1 cellular context compared by ENCODE assay signal in the genomic region with DNA sequence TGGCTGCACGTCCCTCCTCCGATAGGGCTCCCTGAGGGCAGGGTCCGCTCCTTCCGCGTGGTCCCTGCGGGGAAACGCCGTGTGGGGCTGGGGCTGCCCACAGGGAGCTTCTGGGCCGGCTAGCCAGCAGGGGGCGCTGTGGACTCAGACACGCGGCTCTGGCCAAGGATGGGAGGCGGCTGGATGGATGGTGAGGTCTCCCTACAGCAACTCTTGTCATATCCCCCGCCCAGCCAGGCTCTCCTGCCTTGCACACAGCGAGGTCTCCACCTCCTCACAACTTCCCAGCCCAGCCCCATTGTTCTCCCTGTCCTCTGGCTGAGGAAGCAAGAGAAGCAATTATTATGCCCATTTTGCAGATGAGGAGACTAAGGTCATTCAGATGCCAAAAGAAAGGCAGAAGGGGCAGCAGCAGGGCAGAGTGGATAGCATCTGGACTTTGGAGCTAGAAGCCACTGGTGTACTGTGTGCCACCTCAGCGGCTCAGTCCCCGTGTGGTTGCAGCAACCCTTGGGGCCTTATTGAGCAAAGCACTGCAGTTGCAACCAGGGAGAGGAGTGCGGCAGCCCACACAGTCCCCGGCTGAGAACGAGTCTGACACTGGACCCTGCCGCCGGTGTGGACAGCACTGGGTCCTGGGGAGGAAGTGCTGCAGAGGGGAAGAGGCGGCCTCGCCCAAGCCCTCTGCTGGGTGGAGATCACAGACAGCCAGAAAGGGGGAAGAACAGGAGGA.
A peak's percentile ranks its signal among the peaks of the same experiment; 100 is the strongest.
TF ChIP-seq lines count a peak whose summit lies in the region.

No MANE protein-coding gene starts in this region.

TF ChIP-seq in HepG2, 621 proteins besides CTCF, POLR2A, EP300 and RAD21 (continued from another document and continues in another):
- no peak for TF ChIP-seq SRY (CRISPR knock-in tag; IDR thresholded peaks at IDR 0.05)
- no peak for TF ChIP-seq HOXD1 (CRISPR knock-in tag; IDR thresholded peaks at IDR 0.05)
- no peak for TF ChIP-seq ZNF7 (CRISPR knock-in tag; IDR thresholded peaks at IDR 0.05)
- no peak for TF ChIP-seq AGO1 (IDR thresholded peaks at IDR 0.05; ENCODE audit: low read depth, low read length, poor library complexity, severe bottlenecking)
- TF ChIP-seq ZNF3 (CRISPR knock-in tag; IDR thresholded peaks at IDR 0.05), result no peak
- no peak; the same call in 1 of the 2 replicates for TF ChIP-seq ZNF598 (CRISPR knock-in tag; IDR thresholded peaks at IDR 0.05; ENCODE audit: borderline replicate concordance)
- TF ChIP-seq HDAC2 (CRISPR knock-in tag; IDR thresholded peaks at IDR 0.05), result peak; percentile 35; the same call in 1 of the 2 replicates
- no peak for TF ChIP-seq SRF (IDR thresholded peaks at IDR 0.05; ENCODE audit: low read depth, low read length)
- TF ChIP-seq FOSL2 (CRISPR knock-in tag; IDR thresholded peaks at IDR 0.05), result peak; percentile 32; the same call in 1 of the 2 replicates
- TF ChIP-seq, protein P1, sequence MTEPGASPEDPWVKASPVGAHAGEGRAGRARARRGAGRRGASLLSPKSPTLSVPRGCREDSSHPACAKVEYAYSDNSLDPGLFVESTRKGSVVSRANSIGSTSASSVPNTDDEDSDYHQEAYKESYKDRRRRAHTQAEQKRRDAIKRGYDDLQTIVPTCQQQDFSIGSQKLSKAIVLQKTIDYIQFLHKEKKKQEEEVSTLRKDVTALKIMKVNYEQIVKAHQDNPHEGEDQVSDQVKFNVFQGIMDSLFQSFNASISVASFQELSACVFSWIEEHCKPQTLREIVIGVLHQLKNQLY (CRISPR knock-in tag; IDR thresholded peaks at IDR 0.05), result no peak
- TF ChIP-seq, protein P2, sequence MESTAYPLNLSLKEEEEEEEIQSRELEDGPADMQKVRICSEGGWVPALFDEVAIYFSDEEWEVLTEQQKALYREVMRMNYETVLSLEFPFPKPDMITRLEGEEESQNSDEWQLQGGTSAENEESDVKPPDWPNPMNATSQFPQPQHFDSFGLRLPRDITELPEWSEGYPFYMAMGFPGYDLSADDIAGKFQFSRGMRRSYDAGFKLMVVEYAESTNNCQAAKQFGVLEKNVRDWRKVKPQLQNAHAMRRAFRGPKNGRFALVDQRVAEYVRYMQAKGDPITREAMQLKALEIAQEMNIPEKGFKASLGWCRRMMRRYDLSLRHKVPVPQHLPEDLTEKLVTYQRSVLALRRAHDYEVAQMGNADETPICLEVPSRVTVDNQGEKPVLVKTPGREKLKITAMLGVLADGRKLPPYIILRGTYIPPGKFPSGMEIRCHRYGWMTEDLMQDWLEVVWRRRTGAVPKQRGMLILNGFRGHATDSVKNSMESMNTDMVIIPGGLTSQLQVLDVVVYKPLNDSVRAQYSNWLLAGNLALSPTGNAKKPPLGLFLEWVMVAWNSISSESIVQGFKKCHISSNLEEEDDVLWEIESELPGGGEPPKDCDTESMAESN (CRISPR knock-in tag; conservative IDR thresholded peaks at IDR 0.05), result peak; percentile 100
- peak; percentile 21; the same call in 1 of the 2 replicates for TF ChIP-seq SP5 (CRISPR knock-in tag; IDR thresholded peaks at IDR 0.05; ENCODE audit: borderline replicate concordance, low read depth)
- TF ChIP-seq, protein P3, sequence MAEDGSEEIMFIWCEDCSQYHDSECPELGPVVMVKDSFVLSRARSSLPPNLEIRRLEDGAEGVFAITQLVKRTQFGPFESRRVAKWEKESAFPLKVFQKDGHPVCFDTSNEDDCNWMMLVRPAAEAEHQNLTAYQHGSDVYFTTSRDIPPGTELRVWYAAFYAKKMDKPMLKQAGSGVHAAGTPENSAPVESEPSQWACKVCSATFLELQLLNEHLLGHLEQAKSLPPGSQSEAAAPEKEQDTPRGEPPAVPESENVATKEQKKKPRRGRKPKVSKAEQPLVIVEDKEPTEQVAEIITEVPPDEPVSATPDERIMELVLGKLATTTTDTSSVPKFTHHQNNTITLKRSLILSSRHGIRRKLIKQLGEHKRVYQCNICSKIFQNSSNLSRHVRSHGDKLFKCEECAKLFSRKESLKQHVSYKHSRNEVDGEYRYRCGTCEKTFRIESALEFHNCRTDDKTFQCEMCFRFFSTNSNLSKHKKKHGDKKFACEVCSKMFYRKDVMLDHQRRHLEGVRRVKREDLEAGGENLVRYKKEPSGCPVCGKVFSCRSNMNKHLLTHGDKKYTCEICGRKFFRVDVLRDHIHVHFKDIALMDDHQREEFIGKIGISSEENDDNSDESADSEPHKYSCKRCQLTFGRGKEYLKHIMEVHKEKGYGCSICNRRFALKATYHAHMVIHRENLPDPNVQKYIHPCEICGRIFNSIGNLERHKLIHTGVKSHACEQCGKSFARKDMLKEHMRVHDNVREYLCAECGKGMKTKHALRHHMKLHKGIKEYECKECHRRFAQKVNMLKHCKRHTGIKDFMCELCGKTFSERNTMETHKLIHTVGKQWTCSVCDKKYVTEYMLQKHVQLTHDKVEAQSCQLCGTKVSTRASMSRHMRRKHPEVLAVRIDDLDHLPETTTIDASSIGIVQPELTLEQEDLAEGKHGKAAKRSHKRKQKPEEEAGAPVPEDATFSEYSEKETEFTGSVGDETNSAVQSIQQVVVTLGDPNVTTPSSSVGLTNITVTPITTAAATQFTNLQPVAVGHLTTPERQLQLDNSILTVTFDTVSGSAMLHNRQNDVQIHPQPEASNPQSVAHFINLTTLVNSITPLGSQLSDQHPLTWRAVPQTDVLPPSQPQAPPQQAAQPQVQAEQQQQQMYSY (CRISPR knock-in tag; IDR thresholded peaks at IDR 0.05), result no peak
- no peak for TF ChIP-seq ZNF136 (CRISPR knock-in tag; IDR thresholded peaks at IDR 0.05; ENCODE audit: low read depth)
- no peak for TF ChIP-seq GLI4 (CRISPR knock-in tag; IDR thresholded peaks at IDR 0.05; ENCODE audit: borderline replicate concordance)
- TF ChIP-seq ZNF230 (CRISPR knock-in tag; IDR thresholded peaks at IDR 0.05), result no peak
- peak; percentile 29; the same call in 1 of the 2 replicates for TF ChIP-seq YEATS2 (CRISPR knock-in tag; IDR thresholded peaks at IDR 0.05; ENCODE audit: borderline replicate concordance)
- peak; percentile 77 for TF ChIP-seq ZBTB38 (CRISPR knock-in tag; IDR thresholded peaks at IDR 0.05)
- no peak for TF ChIP-seq KAT8 (CRISPR knock-in tag; IDR thresholded peaks at IDR 0.05)
- no peak; the same call in 1 of the 2 replicates for TF ChIP-seq RELA (CRISPR knock-in tag; IDR thresholded peaks at IDR 0.05)
- TF ChIP-seq ZSCAN29 (CRISPR knock-in tag; conservative IDR thresholded peaks at IDR 0.05), result peak; percentile 68; the same call in 1 of the 2 replicates
- TF ChIP-seq ZNF550 (CRISPR knock-in tag; IDR thresholded peaks at IDR 0.05; ENCODE audit: borderline replicate concordance), result no peak
- TF ChIP-seq ZIK1 (CRISPR knock-in tag; IDR thresholded peaks at IDR 0.05; ENCODE audit: borderline replicate concordance, low read depth), result no peak
- TF ChIP-seq, protein P4, sequence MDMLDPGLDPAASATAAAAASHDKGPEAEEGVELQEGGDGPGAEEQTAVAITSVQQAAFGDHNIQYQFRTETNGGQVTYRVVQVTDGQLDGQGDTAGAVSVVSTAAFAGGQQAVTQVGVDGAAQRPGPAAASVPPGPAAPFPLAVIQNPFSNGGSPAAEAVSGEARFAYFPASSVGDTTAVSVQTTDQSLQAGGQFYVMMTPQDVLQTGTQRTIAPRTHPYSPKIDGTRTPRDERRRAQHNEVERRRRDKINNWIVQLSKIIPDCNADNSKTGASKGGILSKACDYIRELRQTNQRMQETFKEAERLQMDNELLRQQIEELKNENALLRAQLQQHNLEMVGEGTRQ (IDR thresholded peaks at IDR 0.05; ENCODE audit: low read depth, low read length), result no peak
- TF ChIP-seq, protein P4 (CRISPR knock-in tag; IDR thresholded peaks at IDR 0.05; ENCODE audit: borderline replicate concordance), result no peak; the same call in 1 of the 2 replicates
- TF ChIP-seq SETDB1 (CRISPR knock-in tag; IDR thresholded peaks at IDR 0.05; ENCODE audit: borderline replicate concordance), result no peak
- no peak for TF ChIP-seq JDP2 (CRISPR knock-in tag; IDR thresholded peaks at IDR 0.05; ENCODE audit: borderline replicate concordance)
- no peak for TF ChIP-seq MZF1 (CRISPR knock-in tag; IDR thresholded peaks at IDR 0.05; ENCODE audit: borderline replicate concordance)
- TF ChIP-seq MAF1 (CRISPR knock-in tag; IDR thresholded peaks at IDR 0.05; ENCODE audit: borderline replicate concordance), result no peak
- 0 out of 2 replicates have a peak, but pooled peaks have one; percentile 34 for TF ChIP-seq PITX1 (CRISPR knock-in tag; IDR thresholded peaks at IDR 0.05)
- TF ChIP-seq, protein P5, sequence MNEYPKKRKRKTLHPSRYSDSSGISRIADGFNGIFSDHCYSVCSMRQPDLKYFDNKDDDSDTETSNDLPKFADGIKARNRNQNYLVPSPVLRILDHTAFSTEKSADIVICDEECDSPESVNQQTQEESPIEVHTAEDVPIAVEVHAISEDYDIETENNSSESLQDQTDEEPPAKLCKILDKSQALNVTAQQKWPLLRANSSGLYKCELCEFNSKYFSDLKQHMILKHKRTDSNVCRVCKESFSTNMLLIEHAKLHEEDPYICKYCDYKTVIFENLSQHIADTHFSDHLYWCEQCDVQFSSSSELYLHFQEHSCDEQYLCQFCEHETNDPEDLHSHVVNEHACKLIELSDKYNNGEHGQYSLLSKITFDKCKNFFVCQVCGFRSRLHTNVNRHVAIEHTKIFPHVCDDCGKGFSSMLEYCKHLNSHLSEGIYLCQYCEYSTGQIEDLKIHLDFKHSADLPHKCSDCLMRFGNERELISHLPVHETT (CRISPR knock-in tag; conservative IDR thresholded peaks at IDR 0.05), result no peak
- no peak for TF ChIP-seq SOX5 (CRISPR knock-in tag; IDR thresholded peaks at IDR 0.05; ENCODE audit: borderline replicate concordance)
- no peak for TF ChIP-seq ZFP36 (IDR thresholded peaks at IDR 0.05; ENCODE audit: borderline replicate concordance, low read depth, low read length, partially characterized antibody)
- no peak for TF ChIP-seq SMARCC2 (IDR thresholded peaks at IDR 0.05)
- no peak for TF ChIP-seq KLF9 (CRISPR knock-in tag; IDR thresholded peaks at IDR 0.05; ENCODE audit: low read depth)
- TF ChIP-seq, protein P6, sequence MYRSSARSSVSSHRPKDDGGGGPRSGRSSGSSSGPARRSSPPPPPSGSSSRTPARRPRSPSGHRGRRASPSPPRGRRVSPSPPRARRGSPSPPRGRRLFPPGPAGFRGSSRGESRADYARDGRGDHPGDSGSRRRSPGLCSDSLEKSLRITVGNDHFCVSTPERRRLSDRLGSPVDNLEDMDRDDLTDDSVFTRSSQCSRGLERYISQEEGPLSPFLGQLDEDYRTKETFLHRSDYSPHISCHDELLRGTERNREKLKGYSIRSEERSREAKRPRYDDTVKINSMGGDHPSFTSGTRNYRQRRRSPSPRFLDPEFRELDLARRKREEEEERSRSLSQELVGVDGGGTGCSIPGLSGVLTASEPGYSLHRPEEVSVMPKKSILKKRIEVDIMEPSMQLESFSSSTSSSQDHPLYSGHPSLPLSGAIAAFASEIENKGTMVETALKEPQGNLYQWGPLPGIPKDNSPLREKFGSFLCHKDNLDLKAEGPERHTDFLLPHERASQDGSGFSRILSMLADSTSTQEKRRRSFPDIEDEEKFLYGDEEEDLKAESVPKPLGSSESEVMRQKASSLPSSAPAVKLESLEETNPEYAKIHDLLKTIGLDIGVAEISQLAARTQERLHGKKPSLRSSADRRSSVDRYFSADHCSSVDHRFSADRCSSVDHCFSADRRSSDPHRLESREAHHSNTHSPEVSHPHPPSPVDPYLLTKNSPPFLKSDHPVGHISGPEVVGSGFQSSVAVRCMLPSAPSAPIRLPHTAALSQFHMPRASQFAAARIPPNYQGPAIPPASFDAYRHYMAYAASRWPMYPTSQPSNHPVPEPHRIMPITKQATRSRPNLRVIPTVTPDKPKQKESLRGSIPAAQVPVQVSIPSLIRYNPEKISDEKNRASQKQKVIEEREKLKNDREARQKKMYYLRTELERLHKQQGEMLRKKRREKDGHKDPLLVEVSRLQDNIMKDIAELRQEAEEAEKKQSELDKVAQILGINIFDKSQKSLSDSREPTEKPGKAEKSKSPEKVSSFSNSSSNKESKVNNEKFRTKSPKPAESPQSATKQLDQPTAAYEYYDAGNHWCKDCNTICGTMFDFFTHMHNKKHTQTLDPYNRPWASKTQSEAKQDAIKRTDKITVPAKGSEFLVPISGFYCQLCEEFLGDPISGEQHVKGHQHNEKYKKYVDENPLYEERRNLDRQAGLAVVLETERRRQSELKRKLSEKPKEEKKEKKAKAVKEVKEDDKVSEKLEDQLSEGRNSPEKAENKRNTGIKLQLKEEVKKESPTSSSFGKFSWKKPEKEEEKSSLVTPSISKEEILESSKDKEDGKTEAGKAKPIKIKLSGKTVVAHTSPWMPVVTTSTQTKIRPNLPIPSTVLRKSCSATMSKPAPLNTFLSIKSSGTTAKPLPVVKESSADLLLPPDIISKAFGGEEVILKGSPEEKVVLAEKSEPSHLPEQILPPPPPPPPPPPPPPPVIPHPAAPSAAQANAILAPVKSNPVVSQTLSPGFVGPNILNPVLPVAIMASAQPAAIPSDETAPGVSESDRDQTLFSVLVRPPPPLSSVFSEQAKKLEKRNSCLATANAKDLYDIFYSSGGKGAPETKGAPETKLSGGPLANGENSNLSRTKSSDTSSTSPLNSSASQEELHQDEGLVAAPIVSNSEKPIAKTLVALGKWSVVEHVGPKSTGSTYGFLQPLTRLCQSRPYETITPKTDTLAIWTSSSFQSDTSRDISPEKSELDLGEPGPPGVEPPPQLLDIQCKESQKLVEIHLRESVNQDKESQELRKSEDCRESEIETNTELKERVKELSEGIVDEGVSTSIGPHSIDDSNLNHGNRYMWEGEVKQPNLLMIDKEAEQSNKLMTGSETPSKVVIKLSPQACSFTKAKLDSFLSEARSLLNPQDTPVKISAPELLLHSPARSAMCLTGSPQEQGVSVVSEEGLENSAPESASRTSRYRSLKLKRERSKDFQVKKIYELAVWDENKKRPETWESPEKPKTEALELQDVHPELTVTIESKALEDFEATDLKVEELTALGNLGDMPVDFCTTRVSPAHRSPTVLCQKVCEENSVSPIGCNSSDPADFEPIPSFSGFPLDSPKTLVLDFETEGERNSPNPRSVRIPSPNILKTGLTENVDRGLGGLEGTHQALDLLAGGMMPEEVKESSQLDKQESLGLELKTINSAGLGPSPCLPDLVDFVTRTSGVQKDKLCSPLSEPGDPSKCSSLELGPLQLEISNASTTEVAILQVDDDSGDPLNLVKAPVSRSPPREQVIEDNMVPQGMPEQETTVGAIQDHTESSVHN (CRISPR knock-in tag; IDR thresholded peaks at IDR 0.05), result no peak
- TF ChIP-seq, protein P7, sequence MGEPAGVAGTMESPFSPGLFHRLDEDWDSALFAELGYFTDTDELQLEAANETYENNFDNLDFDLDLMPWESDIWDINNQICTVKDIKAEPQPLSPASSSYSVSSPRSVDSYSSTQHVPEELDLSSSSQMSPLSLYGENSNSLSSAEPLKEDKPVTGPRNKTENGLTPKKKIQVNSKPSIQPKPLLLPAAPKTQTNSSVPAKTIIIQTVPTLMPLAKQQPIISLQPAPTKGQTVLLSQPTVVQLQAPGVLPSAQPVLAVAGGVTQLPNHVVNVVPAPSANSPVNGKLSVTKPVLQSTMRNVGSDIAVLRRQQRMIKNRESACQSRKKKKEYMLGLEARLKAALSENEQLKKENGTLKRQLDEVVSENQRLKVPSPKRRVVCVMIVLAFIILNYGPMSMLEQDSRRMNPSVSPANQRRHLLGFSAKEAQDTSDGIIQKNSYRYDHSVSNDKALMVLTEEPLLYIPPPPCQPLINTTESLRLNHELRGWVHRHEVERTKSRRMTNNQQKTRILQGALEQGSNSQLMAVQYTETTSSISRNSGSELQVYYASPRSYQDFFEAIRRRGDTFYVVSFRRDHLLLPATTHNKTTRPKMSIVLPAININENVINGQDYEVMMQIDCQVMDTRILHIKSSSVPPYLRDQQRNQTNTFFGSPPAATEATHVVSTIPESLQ (CRISPR knock-in tag; conservative IDR thresholded peaks at IDR 0.05), result no peak
- peak; percentile 41; the same call in 1 of the 2 replicates for TF ChIP-seq REPIN1 (CRISPR knock-in tag; IDR thresholded peaks at IDR 0.05; ENCODE audit: borderline replicate concordance, low read depth)
